8 cellular contexts compared by ENCODE assay signal in the genomic region with DNA sequence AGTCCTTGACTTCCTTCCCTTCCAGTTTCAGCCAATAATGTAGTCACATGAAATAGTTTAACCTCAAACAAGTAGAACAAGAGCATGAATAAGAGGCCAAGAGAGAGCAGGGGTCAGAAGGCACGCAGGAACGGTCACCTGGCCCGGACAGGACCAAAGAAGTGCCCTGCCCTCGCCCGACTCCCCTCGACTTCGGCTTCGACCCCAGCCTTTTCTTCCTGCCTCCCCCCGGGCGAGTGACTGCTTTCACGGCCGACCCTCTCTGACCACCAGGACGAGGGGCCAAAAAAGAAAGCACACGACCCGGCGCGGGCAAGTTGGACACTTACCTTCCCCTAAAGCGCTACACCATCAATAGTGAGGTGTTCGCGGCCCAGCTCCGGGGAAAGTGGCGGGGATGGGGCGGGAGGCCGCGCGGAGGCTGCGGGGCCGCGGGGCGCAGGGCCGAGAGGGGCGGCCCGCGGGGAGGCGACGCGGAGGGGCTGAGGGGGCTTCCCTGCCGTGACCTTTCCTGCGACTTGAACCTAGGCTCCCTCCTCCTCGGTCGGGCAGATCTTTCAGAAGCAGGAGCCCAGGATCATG. TPM values are rescaled to one million over a fixed set of nuclear protein-coding genes. Genes with fewer than 3 reads are reported as not detected.
A peak's percentile ranks its signal among the peaks of the same experiment; 100 is the strongest.
DNase-seq lines count a peak whose midpoint lies in the region; ATAC-seq and TF ChIP-seq lines count a peak whose summit lies in the region.

No MANE protein-coding gene starts in this region.

- ATAC-seq in GM19035 (IDR thresholded peaks at IDR 0.05; ENCODE audit: unreplicated experiment) (peak; percentile 13), foreskin keratinocyte (no peak), GM18870 (IDR thresholded peaks at IDR 0.05; ENCODE audit: unreplicated experiment) (no peak)

- peak overlapping the region; percentile 85 to 87 for H3K4me3 ChIP-seq in neutrophil (ENCODE audit: low read depth in 1 of 2, low read length in 1 of 2)

- H3K4me1 ChIP-seq in foreskin keratinocyte (peaks cover 11% of the 10 kb centered on the region), neutrophil (ENCODE audit: control insufficient read depth in 1 of 2, insufficient read depth in 1 of 2, low read depth in 1 of 2, low read length in 1 of 2) (peaks cover 14 to 24% of the 10 kb centered on the region in 2 experiments)

- H3K36me3 ChIP-seq in neutrophil = no peaks in the 10 kb centered on the region

- no peaks in the 10 kb centered on the region for H3K27me3 ChIP-seq in foreskin keratinocyte
- H3K27me3 ChIP-seq in neutrophil = no peaks in the 10 kb centered on the region

- H3K27ac ChIP-seq in foreskin keratinocyte (peak overlapping the region; percentile 70), neutrophil (peak overlapping the region; percentile 81)

- no peaks in the 10 kb centered on the region for H3K9me3 ChIP-seq in neutrophil

- TF ChIP-seq CTCF in foreskin keratinocyte (conservative IDR thresholded peaks at IDR 0.05) (no peak), neutrophil (IDR thresholded peaks at IDR 0.05) (no peak)

- DNase-seq in AG20443 (ENCODE audit: low spot score) = peak; percentile 26
- DNase-seq in M059J (ENCODE audit: low read depth) = peak; percentile 44
- peak; percentile 9 for DNase-seq in activated T-helper 9 cell treated with anti-CD3 and anti-CD28 coated beads, Interleukin-2, amount 50 U/mL, for 16 hours (ENCODE audit: low read depth)
- no peak for DNase-seq in foreskin keratinocyte
- no peak for DNase-seq in NCI-H2107 treated with DMSO at 0.1 percent for 48 hours (lab: John Stamatoyannopoulos, UW; ENCODE audit: unreplicated experiment)

RNA-seq across cellular contexts. Expression of a gene that starts 0.5 kb away (rescaled TPM):
- 4.7 and 13.1 TPM in 2 replicates for total RNA-seq in M059J (2014; rRNA removed; shearing (Covaris generic))
- total RNA-seq in foreskin keratinocyte = 20.5 and 23.1 TPM in 2 replicates
- polyA plus RNA-seq in foreskin keratinocyte = 7.6 and 9.9 TPM in 2 replicates

Comparison
In these comparisons a context has a peak if more than half of its experiments do, and no peak if none do; other contexts are left out.
1. DNase-seq: peak in AG20443 (single experiment), M059J (single experiment) and activated T-helper 9 cell treated with anti-CD3 and anti-CD28 coated beads, Interleukin-2, amount 50 U/mL, for 16 hours (single experiment); none in foreskin keratinocyte (0 of 2) and NCI-H2107 treated with DMSO at 0.1 percent for 48 hours (single experiment).